In the genomic region with DNA sequence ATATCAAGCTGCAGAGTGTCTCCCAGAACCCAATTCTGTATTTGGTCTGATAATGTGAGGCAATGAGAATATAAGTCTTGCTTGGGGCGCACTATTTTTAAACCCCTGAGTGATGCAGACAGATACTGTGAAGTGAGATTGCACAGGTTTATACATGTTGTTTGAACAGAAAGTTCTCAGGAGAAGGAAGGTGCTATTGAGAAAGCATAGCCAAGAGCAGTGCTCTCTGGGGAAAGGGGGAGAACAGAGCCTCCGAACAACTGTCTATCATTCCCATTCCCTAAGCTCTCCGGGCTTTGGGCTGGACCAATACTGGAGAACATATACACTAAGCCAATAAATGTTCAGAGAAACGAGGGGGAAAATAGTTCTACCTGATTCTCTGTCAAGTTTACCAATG, we compare ENCODE assay signal across 15 cellular contexts.
DNase-seq lines count a peak whose midpoint lies in the region; ATAC-seq and TF ChIP-seq lines count a peak whose summit lies in the region.
"Had no signal": no experiment of that assay in that cellular context is flagged by ENCODE, and none has a peak within 500 bp of the region (broad histone marks: within the 10 kb centered on the region; RNA-seq: fewer than 3 reads in every experiment).

No MANE protein-coding gene starts in this region.

- no peak overlapping the region for H2BK5ac ChIP-seq in mesenchymal stem cell (ENCODE audit: low read depth, low read length, poor library complexity, severe bottlenecking)

- H3K36me3 ChIP-seq in cardiac muscle cell (no peaks in the 10 kb centered on the region), mesenchymal stem cell (ENCODE audit: control insufficient read depth in 1 of 2, insufficient read depth in 2 of 2, low read depth in 1 of 2, low read length in 2 of 2) (no peaks in the 10 kb centered on the region)
- H3K36me3 ChIP-seq: BLaER1 treated with 17β-estradiol and CSF1 and Interleukin-3, amounts not matched to agents 10 nM and 100 nM; SJSA1 had no signal

- WGBS in mesenchymal stem cell = 66% methylated on average over 2 of the region's 4 CpGs

- H3K79me1 ChIP-seq in mesenchymal stem cell (replicated peaks; ENCODE audit: low read length, poor library complexity, severe bottlenecking) = no peaks in the 10 kb centered on the region

- H3K4me3 ChIP-seq in cardiac muscle cell = no peak overlapping the region
- H3K4me3 ChIP-seq in mesenchymal stem cell (ENCODE audit: insufficient read depth in 1 of 2, low read depth in 1 of 2, low read length in 2 of 2) = no peak overlapping the region
- H3K4me3 ChIP-seq: BLaER1 treated with 17β-estradiol and CSF1 and Interleukin-3, amounts not matched to agents 10 nM and 100 nM; SJSA1 had no signal

- H3K27me3 ChIP-seq in cardiac muscle cell (no peaks in the 10 kb centered on the region), mesenchymal stem cell (ENCODE audit: control insufficient read depth in 1 of 2, insufficient read depth in 1 of 2, low read length in 2 of 2) (peaks cover 0 to 12% of the 10 kb centered on the region in 2 experiments)
- H3K27me3 ChIP-seq: BLaER1 treated with 17β-estradiol and CSF1 and Interleukin-3, amounts not matched to agents 10 nM and 100 nM; SJSA1 had no signal

- no peak overlapping the region for H3K23ac ChIP-seq in mesenchymal stem cell (ENCODE audit: low read length in 2 of 2)

- H3K14ac ChIP-seq in mesenchymal stem cell (ENCODE audit: low read length in 2 of 2) = no peak overlapping the region

- no peak for DNase-seq in cardiac muscle cell (ENCODE audit: low read depth in 1 of 2, low spot score in 1 of 2)
- no peak for DNase-seq in cardiac septum (ENCODE audit: low spot score)
- peak; percentile 92 for DNase-seq in epithelial cell of prostate (ENCODE audit: low read depth, low spot score)
- DNase-seq in mesenchymal stem cell = no peak
- no peak for DNase-seq in NCI-H2171 treated with DMSO at 0.1 percent for 48 hours (lab: John Stamatoyannopoulos, UW)
- DNase-seq in hepatic stellate cell (ENCODE audit: low spot score) = no peak
- DNase-seq in activated CD4-positive, alpha-beta T cell treated with anti-CD3 and anti-CD28 coated beads, Interleukin-2, amount 50 U/mL, for 48 hours = no peak
- DNase-seq: H9, NCI-H1105 treated with DMSO at 0.1 percent for 48 hours, NCI-H187 treated with DMSO at 0.1 percent for 48 hours, NCI-H510A, NCI-H82 had no signal

- H3K18ac ChIP-seq in mesenchymal stem cell (ENCODE audit: low read depth in 1 of 2, low read length in 2 of 2) = no peak overlapping the region

- H2BK15ac ChIP-seq in mesenchymal stem cell (ENCODE audit: low read depth, poor library complexity, severe bottlenecking) = no peak overlapping the region

- no peak overlapping the region for H3K4ac ChIP-seq in mesenchymal stem cell (ENCODE audit: low read depth in 1 of 2, low read length in 2 of 2)

- no peak overlapping the region for H3K4me2 ChIP-seq in mesenchymal stem cell (ENCODE audit: low read length, poor library complexity, severe bottlenecking)
- H3K4me2 ChIP-seq: BLaER1 treated with 17β-estradiol and CSF1 and Interleukin-3, amounts not matched to agents 10 nM and 100 nM had no signal

- no peak overlapping the region for H3K9ac ChIP-seq in mesenchymal stem cell (ENCODE audit: low read length)
- H3K9ac ChIP-seq: BLaER1 treated with 17β-estradiol and CSF1 and Interleukin-3, amounts not matched to agents 10 nM and 100 nM had no signal

- H3K4me1 ChIP-seq in cardiac muscle cell (ENCODE audit: low read depth) (peaks cover 10% of the 10 kb centered on the region), mesenchymal stem cell (ENCODE audit: control insufficient read depth, insufficient read depth, low read depth, low read length) (peaks cover 11% of the 10 kb centered on the region)
- H3K4me1 ChIP-seq: BLaER1 treated with 17β-estradiol and CSF1 and Interleukin-3, amounts not matched to agents 10 nM and 100 nM; SJSA1 had no signal

- intact Hi-C loops in cardiac septum (cut with DNase I) = loop anchor here (5.0 kb wide), 1 partner anchor 76 kb away; a partner anchor contains a TSS

- H2AFZ ChIP-seq in mesenchymal stem cell (ENCODE audit: low read depth, low read length) = no peak overlapping the region

- no peak overlapping the region for H2BK120ac ChIP-seq in mesenchymal stem cell (ENCODE audit: low read depth, low read length)

- H3K27ac ChIP-seq in cardiac muscle cell = peak overlapping the region; percentile 27
- H3K27ac ChIP-seq in epithelial cell of prostate = peak overlapping the region; percentile 99
- H3K27ac ChIP-seq in mesenchymal stem cell (ENCODE audit: low read length, poor library complexity, severe bottlenecking) = peak overlapping the region; percentile 64
- H3K27ac ChIP-seq: BLaER1 treated with 17β-estradiol and CSF1 and Interleukin-3, amounts not matched to agents 10 nM and 100 nM; SJSA1 had no signal

- no peaks in the 10 kb centered on the region for H3K9me3 ChIP-seq in cardiac muscle cell (ENCODE audit: low read depth)
- no peaks in the 10 kb centered on the region for H3K9me3 ChIP-seq in mesenchymal stem cell (ENCODE audit: control insufficient read depth, low read length)
- H3K9me3 ChIP-seq: SJSA1 had no signal

- no peak overlapping the region for H4K8ac ChIP-seq in mesenchymal stem cell (ENCODE audit: low read length)

- no peak overlapping the region for H2BK12ac ChIP-seq in mesenchymal stem cell (ENCODE audit: low read length in 2 of 2)

- no peak overlapping the region for H4K91ac ChIP-seq in mesenchymal stem cell (ENCODE audit: low read length)

- TF ChIP-seq CTCF in cardiac muscle cell (IDR thresholded peaks at IDR 0.05; ENCODE audit: low read depth, low read length) = no peak

- ATAC-seq in GM21515 (IDR thresholded peaks at IDR 0.05; ENCODE audit: unreplicated experiment) = no peak

- H2AK5ac ChIP-seq in mesenchymal stem cell (ENCODE audit: low read length, severe bottlenecking) = peak overlapping the region; percentile 65

Comparison
In these comparisons a context has a peak if more than half of its experiments do, and no peak if none do; other contexts are left out.
1. H3K27ac ChIP-seq: peak in every context shown above with its lines; median percentile 99 in epithelial cell of prostate; 64 in mesenchymal stem cell; 27 in cardiac muscle cell.